Comparison of ENCODE assay signal across 1 cellular context in genomic region chr6:157520986-157521664, GRCh38.
TF ChIP-seq lines count a peak whose summit lies in the region.

No MANE protein-coding gene starts in this region.

TF ChIP-seq in SK-N-SH, 30 proteins besides CTCF, POLR2A, EP300 and RAD21 (continued from another document):
- TF ChIP-seq ZBTB33 (IDR thresholded peaks at IDR 0.05; ENCODE audit: borderline replicate concordance, low read depth) = no peak
- no peak for TF ChIP-seq RXRA (IDR thresholded peaks at IDR 0.05; ENCODE audit: borderline replicate concordance, low read depth)
- no peak for TF ChIP-seq SIN3A (IDR thresholded peaks at IDR 0.05; ENCODE audit: borderline replicate concordance, low read depth, low read length)
- TF ChIP-seq EZH2phosphoT487 (IDR thresholded peaks at IDR 0.05; ENCODE audit: borderline replicate concordance, low read depth) = no peak
- no peak for TF ChIP-seq FOSL2 (IDR thresholded peaks at IDR 0.05; ENCODE audit: borderline replicate concordance, low read depth)
